8 cellular contexts compared by ENCODE assay signal in genomic region chr2:142165790-142166189, GRCh38. TPM values are rescaled to one million over a fixed set of nuclear protein-coding genes. Genes with fewer than 3 reads are reported as not detected.
DNase-seq lines count a peak whose midpoint lies in the region; ATAC-seq, FAIRE-seq and TF ChIP-seq lines count a peak whose summit lies in the region.

No MANE protein-coding gene starts in this region.

- DNase-seq in DMS153 treated with DMSO at 0.1 percent for 48 hours (lab: John Stamatoyannopoulos, UW; ENCODE audit: unreplicated experiment) (peak; percentile 25), DMS153 (lab: John Stamatoyannopoulos, UW) (no peak), NCI-H1417 treated with DMSO at 0.1 percent for 48 hours (lab: John Stamatoyannopoulos, UW) (peak; percentile 14), astrocyte (ENCODE audit: low read depth) (peak; percentile 46), nephron progenitor cell (no peak), dorsolateral prefrontal cortex (no peak)
- DNase-seq in activated CD4-positive, alpha-beta T cell treated with anti-CD3 and anti-CD28 coated beads for 48 hours, result no peak

- no peak for FAIRE-seq in astrocyte (lab: Jason Lieb, UNC)

- no peak overlapping the region for H3K4me3 ChIP-seq in astrocyte (ENCODE audit: insufficient read depth, low read depth, low read length)
- H3K4me3 ChIP-seq in dorsolateral prefrontal cortex, result no peak overlapping the region

- H3K4me2 ChIP-seq in astrocyte (ENCODE audit: low read length), result no peak overlapping the region

- H3K27me3 Mint-ChIP-seq in astrocyte (ENCODE audit: low read depth, unreplicated experiment), result no peaks in the 10 kb centered on the region
- H3K27me3 Mint-ChIP-seq in nephron progenitor cell (ENCODE audit: low read depth, poor library complexity), result peaks cover 2% of the 10 kb centered on the region

- H2AFZ ChIP-seq in astrocyte (ENCODE audit: low read depth, low read length), result peak overlapping the region; percentile 53

- no peak overlapping the region for H3K27ac Mint-ChIP-seq in astrocyte (ENCODE audit: unreplicated experiment)
- no peak overlapping the region for H3K27ac Mint-ChIP-seq in nephron progenitor cell

- no peak overlapping the region for H3K4me3 Mint-ChIP-seq in astrocyte (ENCODE audit: unreplicated experiment)
- H3K4me3 Mint-ChIP-seq in nephron progenitor cell, result no peak overlapping the region

- H3K79me2 ChIP-seq in astrocyte (ENCODE audit: insufficient read depth, low read length), result no peaks in the 10 kb centered on the region

- intact Hi-C loops in dorsolateral prefrontal cortex (cut with DNase I), result no loop called here

- H3K36me3 ChIP-seq in astrocyte (ENCODE audit: insufficient read depth, low read length), result no peaks in the 10 kb centered on the region

- no peaks in the 10 kb centered on the region for H3K36me3 Mint-ChIP-seq in astrocyte (ENCODE audit: low read depth, unreplicated experiment)
- no peaks in the 10 kb centered on the region for H3K36me3 Mint-ChIP-seq in nephron progenitor cell (ENCODE audit: low read depth)

- peak; percentile 44 for TF ChIP-seq CTCF in astrocyte (IDR thresholded peaks at IDR 0.05; ENCODE audit: insufficient read depth, low read depth, low read length)
- peak; percentile 32 for TF ChIP-seq CTCF in nephron progenitor cell (IDR thresholded peaks at IDR 0.05)
- TF ChIP-seq CTCF in dorsolateral prefrontal cortex (IDR thresholded peaks at IDR 0.05 in 54 of 56, conservative IDR thresholded peaks at IDR 0.05 in 2 of 56; ENCODE audit: low read depth in 1 of 56, partially characterized antibody in 56 of 56), result peak in 28 of 56 donors; percentile 5 to 47 (median 28)

- H3K27ac ChIP-seq in astrocyte (ENCODE audit: low read depth, low read length) (no peak overlapping the region), dorsolateral prefrontal cortex (no peak overlapping the region)

- peak; percentile 98 for ATAC-seq in HG02642 (IDR thresholded peaks at IDR 0.05; ENCODE audit: poor library complexity, unreplicated experiment)

- H3K9ac ChIP-seq in astrocyte (ENCODE audit: low read length), result no peak overlapping the region

- H3K9me3 Mint-ChIP-seq in astrocyte (ENCODE audit: unreplicated experiment), result peaks cover 4% of the 10 kb centered on the region
- H3K9me3 Mint-ChIP-seq in nephron progenitor cell, result no peaks in the 10 kb centered on the region

- no peaks in the 10 kb centered on the region for H3K4me1 ChIP-seq in astrocyte (ENCODE audit: insufficient read depth, low read length)

- no peaks in the 10 kb centered on the region for H4K20me1 ChIP-seq in astrocyte (ENCODE audit: insufficient read depth, low read length)

- H3K4me1 Mint-ChIP-seq in astrocyte (ENCODE audit: low read depth, unreplicated experiment) (peaks cover 3% of the 10 kb centered on the region), nephron progenitor cell (peaks cover 4% of the 10 kb centered on the region)

- H3K27me3 ChIP-seq in astrocyte (ENCODE audit: insufficient read depth, low read length), result no peaks in the 10 kb centered on the region
- H3K27me3 ChIP-seq in dorsolateral prefrontal cortex, result no peaks in the 10 kb centered on the region

- H3K9me3 ChIP-seq in astrocyte (ENCODE audit: insufficient read depth, low read depth, low read length), result no peaks in the 10 kb centered on the region

RNA-seq across cellular contexts. Expression of gene LRP1B, which starts 35.0 kb away (rescaled TPM):
- total RNA-seq in astrocyte (1.5 and 2.5 TPM in 2 replicates), dorsolateral prefrontal cortex (100 to 1,000 TPM in 1 of 120 experiments, 10 to 100 TPM in 119; 35.7 to 134 (median 66.8) TPM)

Comparison
In these comparisons a context has a peak if more than half of its experiments do, and no peak if none do; other contexts are left out.
1. DNase-seq: peak in DMS153 treated with DMSO at 0.1 percent for 48 hours (single experiment), NCI-H1417 treated with DMSO at 0.1 percent for 48 hours (single experiment) and astrocyte (single experiment); none in DMS153 (single experiment), nephron progenitor cell (single experiment), activated CD4-positive, alpha-beta T cell treated with anti-CD3 and anti-CD28 coated beads for 48 hours (single experiment) and dorsolateral prefrontal cortex (0 of 10).
2. RNA of gene LRP1B, which starts 35.0 kb away (total RNA-seq): 35.7 to 134 TPM in dorsolateral prefrontal cortex; 1.5 to 2.5 TPM in astrocyte; every median in the first group is over 10 times any median in the second.